24 cellular contexts compared by ENCODE assay signal in genomic region chr22:23273445-23274145, GRCh38.
"Had no signal": no experiment of that assay in that cellular context is flagged by ENCODE, and none has a peak within 500 bp of the region (broad histone marks: within the 10 kb centered on the region; RNA-seq: fewer than 3 reads in every experiment).

No MANE protein-coding gene starts in this region.

- H3K27ac ChIP-seq: epithelial cell of prostate, gastroesophageal sphincter, right lobe of liver, skin epidermis, thoracic aorta, VCaP had no signal

- H3K9me3 Mint-ChIP-seq: activated CD4-positive, alpha-beta T cell treated with anti-CD3 and anti-CD28 coated beads, Interleukin-2, amount 10 ng/mL, durations not matched to agents 24 days and 14 days; activated naive CD8-positive, alpha-beta T cell treated with anti-CD3 and anti-CD28 coated beads for 36 hours; endodermal cell; nephron progenitor cell; stimulated activated naive B cell treated with anti-CD40 and anti-IgM and Interleukin-4, amounts not matched to agents 10 μg/mL and 1 μg/mL and 100 μg/mL, for 72 hours; T-cell; T-helper 2 cell treated with Interferon-gamma antibody and Interleukin-4, amounts not matched to agents 5 μg/mL and 100 μg/mL, for 36 hours; type B pancreatic cell had no signal

- H3K27ac Mint-ChIP-seq: activated CD4-positive, alpha-beta T cell treated with anti-CD3 and anti-CD28 coated beads, Interleukin-2, amount 10 ng/mL, durations not matched to agents 24 days and 14 days; activated CD8-positive, alpha-beta T cell treated with anti-CD3 and anti-CD28 coated beads, Interleukin-2, amount 10 ng/mL, durations not matched to agents 7 days and 5 days; activated naive CD8-positive, alpha-beta T cell treated with anti-CD3 and anti-CD28 coated beads for 36 hours; endodermal cell; nephron progenitor cell; stimulated activated naive B cell treated with anti-CD40 and anti-IgM and Interleukin-4, amounts not matched to agents 10 μg/mL and 1 μg/mL and 100 μg/mL, for 72 hours; T-helper 2 cell treated with Interferon-gamma antibody and Interleukin-4, amounts not matched to agents 5 μg/mL and 100 μg/mL, for 36 hours; type B pancreatic cell had no signal

- H3K36me3 Mint-ChIP-seq: activated naive CD8-positive, alpha-beta T cell treated with anti-CD3 and anti-CD28 coated beads for 36 hours had no signal

- H3K9me3 ChIP-seq: gastroesophageal sphincter, right lobe of liver, thoracic aorta had no signal

- H3K4me1 ChIP-seq: right lobe of liver had no signal

- ATAC-seq: activated CD4-positive, CD25-positive, alpha-beta regulatory T cell treated with anti-CD3 and anti-CD28 coated beads, Interleukin-2, amount 50 U/mL, for 24 hours; activated CD8-positive, alpha-beta T cell treated with anti-CD3 and anti-CD28 coated beads, Interleukin-2, amount 10 ng/mL, durations not matched to agents 7 days and 5 days; gastroesophageal sphincter; left ventricle myocardium superior; right lobe of liver; stimulated activated naive B cell treated with anti-CD40 and anti-IgM and Interleukin-4, amounts not matched to agents 10 μg/mL and 1 μg/mL and 100 μg/mL, for 72 hours; T-cell had no signal

- DNase-seq: activated CD4-positive, alpha-beta T cell treated with anti-CD3 and anti-CD28 coated beads, Interleukin-2, amount 10 ng/mL, durations not matched to agents 24 days and 14 days; activated CD8-positive, alpha-beta T cell treated with anti-CD3 and anti-CD28 coated beads, Interleukin-2, amount 10 ng/mL, durations not matched to agents 7 days and 5 days; activated effector memory CD4-positive, alpha-beta T cell treated with Interleukin-2 at 50 U/mL for 16 hours; activated naive CD8-positive, alpha-beta T cell treated with anti-CD3 and anti-CD28 coated beads for 36 hours; cortex of kidney; endodermal cell; left ventricle myocardium superior; mammary epithelial cell; nephron progenitor cell; occipital lobe; posterior cingulate gyrus; right lobe of liver; stimulated activated CD4-positive, alpha-beta T cell treated with anti-CD3 and anti-CD28 coated beads, Interleukin-2, amount 100 ng/mL, for 24 hours; stimulated activated naive B cell treated with anti-CD40 and anti-IgM and Interleukin-4, amounts not matched to agents 10 μg/mL and 1 μg/mL and 100 μg/mL, for 72 hours; T-cell had no signal

- H3K4me3 Mint-ChIP-seq: activated CD4-positive, alpha-beta T cell treated with anti-CD3 and anti-CD28 coated beads, Interleukin-2, amount 10 ng/mL, durations not matched to agents 24 days and 14 days; activated CD8-positive, alpha-beta T cell treated with anti-CD3 and anti-CD28 coated beads, Interleukin-2, amount 10 ng/mL, durations not matched to agents 7 days and 5 days; activated naive CD8-positive, alpha-beta T cell treated with anti-CD3 and anti-CD28 coated beads for 36 hours; endodermal cell; nephron progenitor cell; stimulated activated naive B cell treated with anti-CD40 and anti-IgM and Interleukin-4, amounts not matched to agents 10 μg/mL and 1 μg/mL and 100 μg/mL, for 72 hours; T-cell; T-helper 2 cell treated with Interferon-gamma antibody and Interleukin-4, amounts not matched to agents 5 μg/mL and 100 μg/mL, for 36 hours; type B pancreatic cell had no signal

- FAIRE-seq: islet of Langerhans had no signal

- H3K27me3 Mint-ChIP-seq: activated CD4-positive, alpha-beta T cell treated with anti-CD3 and anti-CD28 coated beads, Interleukin-2, amount 10 ng/mL, durations not matched to agents 24 days and 14 days; activated naive CD8-positive, alpha-beta T cell treated with anti-CD3 and anti-CD28 coated beads for 36 hours; stimulated activated naive B cell treated with anti-CD40 and anti-IgM and Interleukin-4, amounts not matched to agents 10 μg/mL and 1 μg/mL and 100 μg/mL, for 72 hours; T-cell; type B pancreatic cell had no signal

- H3K27me3 ChIP-seq: gastroesophageal sphincter, right lobe of liver had no signal

- H3K4me1 Mint-ChIP-seq: activated naive CD8-positive, alpha-beta T cell treated with anti-CD3 and anti-CD28 coated beads for 36 hours had no signal

- H3K4me3 ChIP-seq: gastroesophageal sphincter, right lobe of liver, skin epidermis, thoracic aorta had no signal
